In genomic region chr12:50283924-50284236, GRCh38 we compare ENCODE assay signal across 8 cellular contexts. TPM values are rescaled to one million over a fixed set of nuclear protein-coding genes. Genes with fewer than 3 reads are reported as not detected.
A peak's percentile ranks its signal among the peaks of the same experiment; 100 is the strongest.
DNase-seq lines count a peak whose midpoint lies in the region; ATAC-seq and TF ChIP-seq lines count a peak whose summit lies in the region.

No MANE protein-coding gene starts in this region.

- peak overlapping the region; percentile 49; the same call in 1 of the 2 replicates for H3K14ac ChIP-seq in H9 (ENCODE audit: insufficient read depth, low read length)

- peak overlapping the region; percentile 74 for H3K4me2 ChIP-seq in H9 (ENCODE audit: insufficient read depth, insufficient read length, low read length)

- H2AFZ ChIP-seq in H9 (ENCODE audit: low read length), result no peak overlapping the region

- no peak overlapping the region for H4K8ac ChIP-seq in H9 (replicated peaks; ENCODE audit: insufficient read length, low read depth, low read length)

- H3K79me1 ChIP-seq in H9 (ENCODE audit: insufficient read depth, low read depth, low read length, poor library complexity, severe bottlenecking), result no peaks in the 10 kb centered on the region

- ATAC-seq in left cardiac atrium, result peak; percentile 38 to 48
- peak; percentile 47 for ATAC-seq in sciatic nerve

- CTCF ChIA-PET in CD8-positive, alpha-beta memory T cell (lab: Charles Lee), result interaction anchor here (0.8 to 1.7 kb wide), 11 partner anchors 9 to 209 kb away, joined by 3 to 10 read pairs (median 4); partner anchors contain the start of gene COX14
- CTCF ChIA-PET in activated CD4-positive, alpha-beta memory T cell treated with anti-CD3 and anti-CD28 coated beads, Interleukin-2, amount 10 ng/mL, durations not matched to agents 7 days and 5 days (lab: Charles Lee), result interaction anchor here (0.8 to 3.2 kb wide), 14 partner anchors 19 to 213 kb away, joined by 3 to 22 read pairs (median 5); partner anchors contain the start of genes CERS5 and COX14

- peak overlapping the region; percentile 73 to 96 (median 84) for H3K27ac Mint-ChIP-seq in CD8-positive, alpha-beta memory T cell
- H3K27ac Mint-ChIP-seq in H9, result peak overlapping the region in 1 of 3 experiments; percentile 81; a peak in 1 of 7 replicates
- H3K27ac Mint-ChIP-seq in activated CD4-positive, alpha-beta memory T cell treated with anti-CD3 and anti-CD28 coated beads, Interleukin-2, amount 10 ng/mL, durations not matched to agents 7 days and 5 days, result peak overlapping the region; percentile 70

- peak overlapping the region; percentile 93 for H3K4me3 ChIP-seq in CD8-positive, alpha-beta memory T cell (ENCODE audit: low read length)

- H3K9me3 Mint-ChIP-seq in CD8-positive, alpha-beta memory T cell, result no peaks in the 10 kb centered on the region
- no peaks in the 10 kb centered on the region for H3K9me3 Mint-ChIP-seq in H9
- no peaks in the 10 kb centered on the region for H3K9me3 Mint-ChIP-seq in activated CD4-positive, alpha-beta memory T cell treated with anti-CD3 and anti-CD28 coated beads, Interleukin-2, amount 10 ng/mL, durations not matched to agents 7 days and 5 days

- peak overlapping the region; percentile 50 for H3K9ac ChIP-seq in H9 (ENCODE audit: extremely low read depth, insufficient read length, low read length)

- no peaks in the 10 kb centered on the region for H3K9me3 ChIP-seq in CD8-positive, alpha-beta memory T cell (ENCODE audit: low read length)
- H3K9me3 ChIP-seq in H9 (ENCODE audit: control insufficient read depth, low read depth, low read length), result no peaks in the 10 kb centered on the region

- H2BK12ac ChIP-seq in H9 (ENCODE audit: insufficient read length, low read depth, low read length), result no peak overlapping the region

- peak overlapping the region; percentile 85 for H3K27ac ChIP-seq in CD8-positive, alpha-beta memory T cell (ENCODE audit: low read depth, low read length)
- no peak overlapping the region for H3K27ac ChIP-seq in H9 (ENCODE audit: insufficient read length, low read depth, low read length)

- H4K20me1 ChIP-seq in H9 (ENCODE audit: control insufficient read depth, insufficient read depth, insufficient read length), result no peaks in the 10 kb centered on the region

- no peak for TF ChIP-seq CTCF in H9 (conservative IDR thresholded peaks at IDR 0.05)

- no peak overlapping the region for H4K5ac ChIP-seq in H9 (ENCODE audit: insufficient read length, low read depth, low read length)

- no peak overlapping the region for H3K56ac ChIP-seq in H9 (ENCODE audit: insufficient read length, low read depth, low read length)

- no peak overlapping the region for H3K4ac ChIP-seq in H9 (ENCODE audit: low read depth, low read length)

- peaks cover 9% of the 10 kb centered on the region for H3K23me2 ChIP-seq in H9 (ENCODE audit: insufficient read length, low read depth, low read length, poor library complexity, severe bottlenecking)

- H2AK5ac ChIP-seq in H9 (ENCODE audit: insufficient read length, low read length), result no peak overlapping the region

- H3K27me3 ChIP-seq in CD8-positive, alpha-beta memory T cell (ENCODE audit: insufficient read depth, low read length, poor library complexity, severe bottlenecking), result no peaks in the 10 kb centered on the region
- H3K27me3 ChIP-seq in H9 (ENCODE audit: insufficient read depth, low read length), result no peaks in the 10 kb centered on the region

- no peak overlapping the region for H2BK15ac ChIP-seq in H9 (ENCODE audit: low read depth, low read length)

- H4K91ac ChIP-seq in H9 (ENCODE audit: insufficient read length, low read depth, low read length), result no peak overlapping the region

- POLR2A ChIA-PET in CD8-positive, alpha-beta memory T cell (lab: Charles Lee), result interaction anchor here (0.6 to 2.4 kb wide), 6 partner anchors 59 to 1865 kb away, joined by 3 to 11 read pairs (median 4); no protein-coding TSS in a partner anchor
- POLR2A ChIA-PET in activated CD4-positive, alpha-beta memory T cell treated with anti-CD3 and anti-CD28 coated beads, Interleukin-2, amount 10 ng/mL, durations not matched to agents 7 days and 5 days (lab: Charles Lee), result interaction anchor here (0.6 to 2.6 kb wide), 13 partner anchors 14 to 258 kb away, joined by 3 to 30 read pairs (median 4); partner anchors contain the start of genes CERS5, COX14 and RACGAP1

- peaks cover 22% of the 10 kb centered on the region for H3K4me1 ChIP-seq in CD8-positive, alpha-beta memory T cell (ENCODE audit: insufficient read depth, low read length)
- no peaks in the 10 kb centered on the region for H3K4me1 ChIP-seq in H9 (ENCODE audit: insufficient read depth, low read length)

- no peak overlapping the region for H2BK20ac ChIP-seq in H9 (ENCODE audit: low read depth, low read length, poor library complexity, severe bottlenecking)

- no peak overlapping the region for H2BK5ac ChIP-seq in H9 (ENCODE audit: insufficient read length, low read length)

- H3K79me2 ChIP-seq in H9 (ENCODE audit: insufficient read depth, low read length), result no peaks in the 10 kb centered on the region

- DNase-seq in CD8-positive, alpha-beta memory T cell, result no peak
- DNase-seq in H9 (no peak), left cardiac atrium (no peak), sciatic nerve (ENCODE audit: low spot score) (no peak), Ammon's horn (ENCODE audit: low spot score) (no peak), T1000 (lab: John Stamatoyannopoulos, UW) (no peak), NCI-H524 treated with DMSO at 0.1 percent for 48 hours (lab: John Stamatoyannopoulos, UW) (no peak)
- DNase-seq in activated CD4-positive, alpha-beta memory T cell treated with anti-CD3 and anti-CD28 coated beads, Interleukin-2, amount 10 ng/mL, durations not matched to agents 7 days and 5 days, result no peak

- intact Hi-C loops in left cardiac atrium (cut with DNase I), result no loop called here
- intact Hi-C loops in sciatic nerve (cut with DNase I), result no loop called here

- no peaks in the 10 kb centered on the region for H3K27me3 Mint-ChIP-seq in CD8-positive, alpha-beta memory T cell
- peaks cover 3% of the 10 kb centered on the region; the same call in 1 of the 2 replicates for H3K27me3 Mint-ChIP-seq in H9 (ENCODE audit: low read depth)
- peaks cover 13% of the 10 kb centered on the region for H3K27me3 Mint-ChIP-seq in activated CD4-positive, alpha-beta memory T cell treated with anti-CD3 and anti-CD28 coated beads, Interleukin-2, amount 10 ng/mL, durations not matched to agents 7 days and 5 days

- H3K4me1 Mint-ChIP-seq in CD8-positive, alpha-beta memory T cell, result peaks cover 17 to 24% (median 23%) of the 10 kb centered on the region in 3 donors
- H3K4me1 Mint-ChIP-seq in H9, result peaks cover 13 to 19% of the 10 kb centered on the region in 2 experiments
- H3K4me1 Mint-ChIP-seq in activated CD4-positive, alpha-beta memory T cell treated with anti-CD3 and anti-CD28 coated beads, Interleukin-2, amount 10 ng/mL, durations not matched to agents 7 days and 5 days, result peaks cover 26% of the 10 kb centered on the region

- no peak overlapping the region for H3K23ac ChIP-seq in H9 (ENCODE audit: insufficient read length, low read depth, low read length)

- no peak overlapping the region for H2BK120ac ChIP-seq in H9 (ENCODE audit: low read depth, low read length, poor library complexity, severe bottlenecking)

- H3T11ph ChIP-seq in H9 (ENCODE audit: low read length), result no peak overlapping the region

- H3K36me3 Mint-ChIP-seq in CD8-positive, alpha-beta memory T cell, result peaks cover 0 to 2% (median 0%) of the 10 kb centered on the region in 3 donors
- H3K36me3 Mint-ChIP-seq in H9 (ENCODE audit: insufficient read depth in 1 of 3, low read depth in 3 of 3), result no peaks in the 10 kb centered on the region
- no peaks in the 10 kb centered on the region for H3K36me3 Mint-ChIP-seq in activated CD4-positive, alpha-beta memory T cell treated with anti-CD3 and anti-CD28 coated beads, Interleukin-2, amount 10 ng/mL, durations not matched to agents 7 days and 5 days (ENCODE audit: low read depth)

- H3K36me3 ChIP-seq in CD8-positive, alpha-beta memory T cell (ENCODE audit: insufficient read depth, low read length), result no peaks in the 10 kb centered on the region

- WGBS in H9 (ENCODE audit: extremely low coverage, insufficient read length, low lambda C conversion rate), result no CpG with 5 or more reads among the region's 6 CpGs

- no peak overlapping the region for H3K18ac ChIP-seq in H9 (ENCODE audit: insufficient read length, low read depth, low read length)

- H3K4me3 Mint-ChIP-seq in CD8-positive, alpha-beta memory T cell, result peak overlapping the region; percentile 89 to 96 (median 90)
- peak overlapping the region; percentile 82 to 87 for H3K4me3 Mint-ChIP-seq in H9
- H3K4me3 Mint-ChIP-seq in activated CD4-positive, alpha-beta memory T cell treated with anti-CD3 and anti-CD28 coated beads, Interleukin-2, amount 10 ng/mL, durations not matched to agents 7 days and 5 days, result peak overlapping the region; percentile 89

RNA-seq across cellular contexts. Expression of gene LIMA1, which starts 0.6 kb away (rescaled TPM):
- 100 to 1,000 TPM in 1 of 2 experiments, 10 to 100 TPM in 1; 95.4 to 103 TPM for total RNA-seq in CD8-positive, alpha-beta memory T cell
- polyA plus RNA-seq in CD8-positive, alpha-beta memory T cell, result 13.1 TPM
- total RNA-seq in H9 (2021) (40.8 and 42.1 TPM in 2 replicates), left cardiac atrium (10 to 100 TPM; 30.6 to 37.7 TPM), sciatic nerve (142 TPM)
- total RNA-seq in activated CD4-positive, alpha-beta memory T cell treated with anti-CD3 and anti-CD28 coated beads, Interleukin-2, amount 10 ng/mL, durations not matched to agents 7 days and 5 days, result 10 to 100 TPM; 59.4 to 59.9 TPM
